Comparison of ENCODE assay signal across 8 cellular contexts in genomic region chr17:81386646-81387234, GRCh38. TPM values are rescaled to one million over a fixed set of nuclear protein-coding genes. Genes with fewer than 3 reads are reported as not detected.
DNase-seq lines count a peak whose midpoint lies in the region; ATAC-seq and TF ChIP-seq lines count a peak whose summit lies in the region.

No MANE protein-coding gene starts in this region.

- peak overlapping the region; percentile 72 to 81 (median 75) for H3K4me3 Mint-ChIP-seq in IgD-negative memory B cell

- H3K27ac ChIP-seq in lower lobe of right lung: peak overlapping the region; percentile 98
- peak overlapping the region; percentile 67 for H3K27ac ChIP-seq in thymus (ENCODE audit: low read depth)

- no peaks in the 10 kb centered on the region for H3K36me3 Mint-ChIP-seq in IgD-negative memory B cell

- peak; percentile 71 for DNase-seq in Ammon's horn (ENCODE audit: low spot score)
- DNase-seq in choroid plexus epithelial cell (ENCODE audit: low read depth): no peak
- peak; percentile 68 for DNase-seq in lower lobe of right lung
- no peak for DNase-seq in NCI-H2107 treated with DMSO at 0.1 percent for 48 hours (lab: John Stamatoyannopoulos, UW; ENCODE audit: unreplicated experiment)

- WGBS in thymus: under 1% methylated on average over 82 of the region's 82 CpGs

- no peaks in the 10 kb centered on the region for H3K27me3 ChIP-seq in lower lobe of right lung (ENCODE audit: low read depth)
- peaks cover 44% of the 10 kb centered on the region for H3K27me3 ChIP-seq in thymus (ENCODE audit: control insufficient read depth, insufficient read depth)

- H3K9me3 ChIP-seq in lower lobe of right lung (no peaks in the 10 kb centered on the region), thymus (ENCODE audit: control insufficient read depth) (no peaks in the 10 kb centered on the region)

- peaks cover 45% of the 10 kb centered on the region for H3K4me1 ChIP-seq in lower lobe of right lung
- H3K4me1 ChIP-seq in thymus (ENCODE audit: control insufficient read depth, insufficient read depth, low read length): peaks cover 8% of the 10 kb centered on the region

- peaks cover 50% of the 10 kb centered on the region for H3K27me3 Mint-ChIP-seq in IgD-negative memory B cell

- ATAC-seq in lower lobe of right lung (peak; percentile 75 to 77), GM21515 (IDR thresholded peaks at IDR 0.05; ENCODE audit: unreplicated experiment) (no peak), HG03135 (IDR thresholded peaks at IDR 0.05; ENCODE audit: unreplicated experiment) (no peak)

- TF ChIP-seq CTCF in choroid plexus epithelial cell (conservative IDR thresholded peaks at IDR 0.05; ENCODE audit: low read depth, low read length) (no peak), lower lobe of right lung (IDR thresholded peaks at IDR 0.05) (no peak)

- H3K9me3 Mint-ChIP-seq in IgD-negative memory B cell: no peaks in the 10 kb centered on the region

- no peak overlapping the region for H3K27ac Mint-ChIP-seq in IgD-negative memory B cell

- H3K4me1 Mint-ChIP-seq in IgD-negative memory B cell: no peaks in the 10 kb centered on the region

- H3K4me3 ChIP-seq in choroid plexus epithelial cell (ENCODE audit: low read depth, low read length) (peak overlapping the region; percentile 74), lower lobe of right lung (peak overlapping the region; percentile 78), thymus (ENCODE audit: low read length) (peak overlapping the region; percentile 56)

- intact Hi-C loops in lower lobe of right lung (cut with DNase I): no loop called here

- H3K36me3 ChIP-seq in lower lobe of right lung (no peaks in the 10 kb centered on the region), thymus (ENCODE audit: control insufficient read depth, insufficient read depth) (peaks cover 5% of the 10 kb centered on the region)

RNA-seq across cellular contexts. Expression of gene BAHCC1, which starts 8.5 kb away (rescaled TPM):
- polyA plus RNA-seq in IgD-negative memory B cell: not detected
- 19.9 TPM for total RNA-seq in lower lobe of right lung
- polyA plus RNA-seq in thymus: 7.3 TPM

Comparison
In these comparisons a context has a peak if more than half of its experiments do, and no peak if none do; other contexts are left out.
1. DNase-seq: peak in Ammon's horn (single experiment) and lower lobe of right lung (single experiment); none in choroid plexus epithelial cell (single experiment) and NCI-H2107 treated with DMSO at 0.1 percent for 48 hours (single experiment).
2. ATAC-seq: peak in lower lobe of right lung (2 of 2); none in GM21515 (single experiment) and HG03135 (single experiment).
3. Peak in every context shown above with its lines, with median percentiles within 50 percentile points of each other: H3K4me3 ChIP-seq.